In genomic region chr15:43292375-43293078, GRCh38 we compare ENCODE assay signal across 27 cellular contexts. TPM values are rescaled to one million over a fixed set of nuclear protein-coding genes. Genes with fewer than 3 reads are reported as not detected.
DNase-seq lines count a peak whose midpoint lies in the region; FAIRE-seq and TF ChIP-seq lines count a peak whose summit lies in the region.
"Had no signal": no experiment of that assay in that cellular context is flagged by ENCODE, and none has a peak within 500 bp of the region (broad histone marks: within the 10 kb centered on the region; RNA-seq: fewer than 3 reads in every experiment).

No MANE protein-coding gene starts in this region.

- no peak overlapping the region for H2BK120ac ChIP-seq in mesendoderm (ENCODE audit: low read depth, low read length)

- DNase-seq in AG08396 (ENCODE audit: low spot score) = peak; percentile 61
- DNase-seq in HCEC 1CT = peak; percentile 52
- peak; percentile 27 for DNase-seq in fibroblast of gingiva (ENCODE audit: low read depth)
- DNase-seq in mesendoderm = no peak
- no peak for DNase-seq in D341Med (ENCODE audit: low spot score)
- no peak for DNase-seq in caudate nucleus (lab: John Stamatoyannopoulos, UW)
- DNase-seq in GM12891 (ENCODE audit: insufficient read length, low spot score) = no peak
- no peak for DNase-seq in RKO (ENCODE audit: low spot score)
- DNase-seq: activated CD8-positive, alpha-beta memory T cell treated with anti-CD3 and anti-CD28 coated beads for 24 hours; activated effector memory CD4-positive, alpha-beta T cell treated with anti-CD3 and anti-CD28 coated beads, Interleukin-2, amount 50 U/mL, for 16 hours; activated naive CD8-positive, alpha-beta T cell treated with anti-CD3 and anti-CD28 coated beads, Interleukin-2, amount 10 ng/mL, durations not matched to agents 7 days and 5 days; Calu3; DND-41; kidney; midbrain; naive thymus-derived CD4-positive, alpha-beta T cell; NCI-H1092; NCI-H187 treated with DMSO at 0.1 percent for 48 hours; NCI-H2171 treated with DMSO at 0.1 percent for 48 hours; NCI-H526; NK-92 treated with Interleukin-12 subunit alpha and Interleukin-12 subunit beta, amount 100 ng/mL, for 24 hours; PC-3 had no signal

- FAIRE-seq in GM12891 (lab: Jason Lieb, UNC) = no peak
- FAIRE-seq: GM12878, kidney had no signal

- H3K27me3 ChIP-seq in mesendoderm (ENCODE audit: insufficient read depth, low read length, poor library complexity) = no peaks in the 10 kb centered on the region
- H3K27me3 ChIP-seq: vagina had no signal

- H3K36me3 ChIP-seq in mesendoderm (ENCODE audit: control insufficient read depth, insufficient read depth, low read length) = no peaks in the 10 kb centered on the region
- H3K36me3 ChIP-seq: vagina had no signal

- H2BK5ac ChIP-seq in mesendoderm (ENCODE audit: low read length) = no peak overlapping the region

- no peak overlapping the region for H3K18ac ChIP-seq in mesendoderm (ENCODE audit: low read length)

- no peak overlapping the region for H3K4me3 ChIP-seq in mesendoderm (ENCODE audit: low read length)
- H3K4me3 ChIP-seq: GM12878, skin epidermis, vagina had no signal

- H3K4me2 ChIP-seq in mesendoderm (ENCODE audit: low read length) = no peak overlapping the region

- H2AK5ac ChIP-seq in mesendoderm (ENCODE audit: low read length) = no peak overlapping the region

- no peak overlapping the region for H3K9ac ChIP-seq in mesendoderm (ENCODE audit: low read length)

- H3K56ac ChIP-seq in mesendoderm (ENCODE audit: low read length) = no peak overlapping the region

- H3K27ac ChIP-seq in mesendoderm (ENCODE audit: low read depth, low read length) = no peak overlapping the region
- no peak overlapping the region for H3K27ac ChIP-seq in caudate nucleus (ENCODE audit: low read depth, low read length)
- H3K27ac ChIP-seq: skin epidermis, vagina had no signal

- H3K23ac ChIP-seq in mesendoderm (ENCODE audit: low read length) = peak overlapping the region; percentile 4

- H3K79me2 ChIP-seq in mesendoderm (ENCODE audit: control insufficient read depth, insufficient read depth, low read length) = no peaks in the 10 kb centered on the region

- no peaks in the 10 kb centered on the region for H3K79me1 ChIP-seq in mesendoderm (ENCODE audit: low read length)

- TF ChIP-seq POLR2A in GM12891 (IDR thresholded peaks at IDR 0.05; ENCODE audit: low read depth, low read length) = no peak

- no peak overlapping the region for H2BK15ac ChIP-seq in mesendoderm (replicated peaks; ENCODE audit: low read depth)

- H4K5ac ChIP-seq in mesendoderm (ENCODE audit: low read length) = no peak overlapping the region

- WGBS in mesendoderm (ENCODE audit: extremely low coverage, insufficient coverage, low lambda C conversion rate) = no CpG with 5 or more reads among the region's 12 CpGs

- H3K4ac ChIP-seq in mesendoderm (ENCODE audit: low read depth, low read length) = no peak overlapping the region

- H3K4me1 ChIP-seq in mesendoderm (ENCODE audit: control insufficient read depth, low read depth, low read length) = no peaks in the 10 kb centered on the region

- peak overlapping the region; percentile 69 for H4K8ac ChIP-seq in mesendoderm (ENCODE audit: low read depth, low read length)

TF ChIP-seq in GM12891, 5 proteins besides CTCF, POLR2A, EP300 and RAD21:
- TF ChIP-seq POLR2AphosphoS5 (IDR thresholded peaks at IDR 0.05; ENCODE audit: low read depth, low read length) (no peak), POU2F2 (IDR thresholded peaks at IDR 0.05; ENCODE audit: low read depth, low read length) (no peak), TAF1 (IDR thresholded peaks at IDR 0.05; ENCODE audit: low read depth, low read length) (no peak), SPI1 (IDR thresholded peaks at IDR 0.05; ENCODE audit: low read depth, low read length) (no peak), PAX5 (IDR thresholded peaks at IDR 0.05; ENCODE audit: insufficient read depth, low read length, severe bottlenecking) (no peak)

RNA-seq across cellular contexts. Expression of gene TGM7, which starts 9.5 kb away (rescaled TPM):
- polyA plus RNA-seq in mesendoderm (2013, experiment 1 of 2) = not detected
- polyA plus RNA-seq in mesendoderm (2013, experiment 2 of 2) = 0.08 TPM
- polyA plus RNA-seq in GM12891 (2012; ENCODE audit: low read depth, missing spikeins) = not detected
- polyA plus RNA-seq: CD14-positive monocyte; GM12878; liver; naive thymus-derived CD4-positive, alpha-beta T cell had no signal

RNA-seq across cellular contexts. Expression of gene TGM5, which starts 25.8 kb away (rescaled TPM):
- polyA plus RNA-seq in mesendoderm (2013, experiment 1 of 2) = not detected
- 0.03 TPM for polyA plus RNA-seq in mesendoderm (2013, experiment 2 of 2)
- polyA plus RNA-seq in GM12891 (2012; ENCODE audit: low read depth, missing spikeins) = 6.7 TPM
- polyA plus RNA-seq: CD14-positive monocyte; liver; naive thymus-derived CD4-positive, alpha-beta T cell had no signal

RNA-seq across cellular contexts. Expression of gene LCMT2, which starts 37.8 kb away (rescaled TPM):
- polyA plus RNA-seq in mesendoderm (2013, experiment 1 of 2) = 6.6 TPM
- polyA plus RNA-seq in mesendoderm (2013, experiment 2 of 2) = 6.7 TPM
- polyA plus RNA-seq in GM12891 (2012; ENCODE audit: low read depth, missing spikeins) = 3.4 TPM

Comparison
In these comparisons a context has a peak if more than half of its experiments do, and no peak if none do; other contexts are left out.
1. DNase-seq: peak in AG08396 (single experiment), HCEC 1CT (single experiment) and fibroblast of gingiva (single experiment); none in mesendoderm (single experiment), D341Med (single experiment), caudate nucleus (0 of 61), GM12891 (single experiment) and RKO (single experiment).